Comparison of ENCODE assay signal across 25 cellular contexts in genomic region chr17:7818026-7818425, GRCh38. TPM values are rescaled to one million over a fixed set of nuclear protein-coding genes. Genes with fewer than 3 reads are reported as not detected.
A peak's percentile ranks its signal among the peaks of the same experiment; 100 is the strongest.
DNase-seq lines count a peak whose midpoint lies in the region; ATAC-seq and TF ChIP-seq lines count a peak whose summit lies in the region.
"Had no signal": no experiment of that assay in that cellular context is flagged by ENCODE, and none has a peak within 500 bp of the region (broad histone marks: within the 10 kb centered on the region; RNA-seq: fewer than 3 reads in every experiment).

No MANE protein-coding gene starts in this region.

- TF ChIP-seq POLR2A in IMR-90 (IDR thresholded peaks at IDR 0.05; ENCODE audit: low read depth, low read length), result no peak

- H3K4me2 ChIP-seq in IMR-90 (ENCODE audit: low read depth, low read length) (no peak overlapping the region), neural progenitor cell (no peak overlapping the region)
- H3K4me2 ChIP-seq: A549; BLaER1 treated with 17β-estradiol and CSF1 and Interleukin-3, amounts not matched to agents 10 nM and 100 nM; GM23338 had no signal

- H3K9ac ChIP-seq in IMR-90 (ENCODE audit: low read depth, low read length), result no peak overlapping the region
- no peak overlapping the region for H3K9ac ChIP-seq in endodermal cell (ENCODE audit: extremely low read depth, low read length, poor library complexity, severe bottlenecking)
- no peak overlapping the region for H3K9ac ChIP-seq in neural progenitor cell
- H3K9ac ChIP-seq: BLaER1 treated with 17β-estradiol and CSF1 and Interleukin-3, amounts not matched to agents 10 nM and 100 nM had no signal

- H3K27me3 ChIP-seq in H7 (ENCODE audit: control insufficient read depth, insufficient read depth, low read length), result no peaks in the 10 kb centered on the region
- H3K27me3 ChIP-seq in IMR-90 (ENCODE audit: control insufficient read depth, insufficient read depth, low read length), result peaks cover 49% of the 10 kb centered on the region
- H3K27me3 ChIP-seq in endodermal cell (ENCODE audit: control insufficient read depth, insufficient read depth, low read length, poor library complexity, severe bottlenecking), result peaks cover 11% of the 10 kb centered on the region
- H3K27me3 ChIP-seq in neural progenitor cell, result peaks cover 3% of the 10 kb centered on the region
- H3K27me3 ChIP-seq: BE2C; BLaER1 treated with 17β-estradiol and CSF1 and Interleukin-3, amounts not matched to agents 10 nM and 100 nM had no signal

- H3K4me3 ChIP-seq in H7 (ENCODE audit: insufficient read depth, low read depth, low read length), result no peak overlapping the region
- H3K4me3 ChIP-seq in IMR-90 (ENCODE audit: insufficient read depth, low read depth, low read length), result no peak overlapping the region
- no peak overlapping the region for H3K4me3 ChIP-seq in endodermal cell (ENCODE audit: low read length)
- H3K4me3 ChIP-seq in neural progenitor cell, result no peak overlapping the region
- H3K4me3 ChIP-seq: A549; BLaER1 treated with 17β-estradiol and CSF1 and Interleukin-3, amounts not matched to agents 10 nM and 100 nM; GM23338; HAP-1 had no signal

- in situ Hi-C loops in IMR-90 (cut with MboI; ENCODE audit: low sequenced_read_pairs), result no loop called here

- H3K27ac Mint-ChIP-seq in endodermal cell (no peak overlapping the region), neural progenitor cell (peak overlapping the region; percentile 42)
- H3K27ac Mint-ChIP-seq: CD14-positive monocyte; CD4-positive, alpha-beta T cell; CD8-positive, alpha-beta memory T cell; GM23338; HFFc6 had no signal

- H2AK5ac ChIP-seq in IMR-90 (ENCODE audit: low read depth, low read length), result no peak overlapping the region

- H2BK120ac ChIP-seq in IMR-90 (ENCODE audit: low read depth, low read length), result no peak overlapping the region

- H3K9me3 Mint-ChIP-seq in endodermal cell, result no peaks in the 10 kb centered on the region
- H3K9me3 Mint-ChIP-seq in neural progenitor cell, result no peaks in the 10 kb centered on the region
- H3K9me3 Mint-ChIP-seq: CD14-positive monocyte; CD4-positive, alpha-beta T cell; CD8-positive, alpha-beta memory T cell; GM23338; HFFc6 had no signal

- no peak overlapping the region for H3K4ac ChIP-seq in IMR-90 (ENCODE audit: low read depth, low read length)

- ATAC-seq in IMR-90 (ENCODE audit: low read depth), result no peak
- no peak for ATAC-seq in GM21360 (IDR thresholded peaks at IDR 0.05; ENCODE audit: unreplicated experiment)
- ATAC-seq in GM18502 (IDR thresholded peaks at IDR 0.05; ENCODE audit: poor library complexity, unreplicated experiment), result no peak
- ATAC-seq: A549, GM23338 had no signal

- H3F3A ChIP-seq in neural progenitor cell (ENCODE audit: low read depth), result no peaks in the 10 kb centered on the region

- H3K36me3 ChIP-seq in H7 (replicated peaks; ENCODE audit: control insufficient read depth, insufficient read depth, low read length) (no peaks in the 10 kb centered on the region), IMR-90 (ENCODE audit: control insufficient read depth, insufficient read depth, low read length) (no peaks in the 10 kb centered on the region), endodermal cell (ENCODE audit: control insufficient read depth, insufficient read depth, low read length) (no peaks in the 10 kb centered on the region), neural progenitor cell (no peaks in the 10 kb centered on the region)
- H3K36me3 ChIP-seq: BE2C; BLaER1 treated with 17β-estradiol and CSF1 and Interleukin-3, amounts not matched to agents 10 nM and 100 nM; HAP-1 had no signal

- DNase-seq in H7 (peak; percentile 25), IMR-90 (no peak), endodermal cell (peak; percentile 42), neural progenitor cell (ENCODE audit: low spot score) (no peak), cortex of kidney (lab: John Stamatoyannopoulos, UW) (no peak)
- DNase-seq in effector CD8-positive, alpha-beta T cell (lab: John Stamatoyannopoulos, UW), result no peak
- DNase-seq: 8988T; ACHN; AML-193; BE2C; CD4-positive, alpha-beta T cell; CD8-positive, alpha-beta memory T cell; DMS53; DMS79 treated with DMSO at 0.1 percent for 48 hours; GF-D8; HFFc6 had no signal

- no peaks in the 10 kb centered on the region for H3K9me1 ChIP-seq in IMR-90 (ENCODE audit: insufficient read depth, low read length)

- no CpG with 5 or more reads among the region's 10 CpGs for WGBS in IMR-90 (ENCODE audit: extremely low coverage in 2 of 2, insufficient read length in 1 of 2), 2 experiments
- WGBS in endodermal cell (ENCODE audit: insufficient coverage in 1 of 2, insufficient read length in 1 of 2), 2 experiments, result 94 to 95% methylated on average over 2 to 10 of the region's 10 CpGs

- H3K27me3 Mint-ChIP-seq in endodermal cell (ENCODE audit: insufficient read depth) (peaks cover 29% of the 10 kb centered on the region), neural progenitor cell (ENCODE audit: insufficient read depth, low read depth) (peaks cover 13% of the 10 kb centered on the region)
- H3K27me3 Mint-ChIP-seq: CD4-positive, alpha-beta T cell had no signal

- H3K4me3 Mint-ChIP-seq in endodermal cell (no peak overlapping the region), neural progenitor cell (no peak overlapping the region)
- H3K4me3 Mint-ChIP-seq: CD14-positive monocyte; CD4-positive, alpha-beta T cell; CD8-positive, alpha-beta memory T cell; GM23338; HFFc6 had no signal

- H3K23ac ChIP-seq in IMR-90 (ENCODE audit: low read depth, low read length), result no peak overlapping the region

- H3K27ac ChIP-seq in IMR-90 (ENCODE audit: insufficient read depth, low read length) (no peak overlapping the region), endodermal cell (ENCODE audit: low read depth, low read length) (no peak overlapping the region), neural progenitor cell (no peak overlapping the region)
- H3K27ac ChIP-seq: A549; BLaER1 treated with 17β-estradiol and CSF1 and Interleukin-3, amounts not matched to agents 10 nM and 100 nM had no signal

- CTCF ChIA-PET in IMR-90 (lab: Yijun Ruan, JAX), result interaction anchor here (1.8 kb wide), 1 partner anchor 75 kb away, joined by 5 read pairs; no protein-coding TSS in a partner anchor

- dilution Hi-C loops in IMR-90 (cut with HindIII; ENCODE audit: low sequenced_read_pairs, unreplicated experiment), result no loop called here

- no peak overlapping the region for H4K8ac ChIP-seq in IMR-90 (ENCODE audit: low read depth in 2 of 2, low read length in 2 of 2)

- no peak overlapping the region for H3K14ac ChIP-seq in IMR-90 (replicated peaks; ENCODE audit: low read depth, low read length)

- POLR2A ChIA-PET in IMR-90 (lab: Charles Lee; ENCODE audit: unreplicated experiment), result no interaction called here

- BruUV-seq in IMR-90 (replicated peaks; lab: Mats Ljungman, UMichigan), result no TSS peak

- H2BK5ac ChIP-seq in IMR-90 (ENCODE audit: low read depth, low read length, poor library complexity, severe bottlenecking), result no peak overlapping the region

- H2AFZ ChIP-seq in IMR-90 (replicated peaks; ENCODE audit: low read length, poor library complexity), result peak overlapping the region; percentile 32
- H2AFZ ChIP-seq in neural progenitor cell (replicated peaks), result no peak overlapping the region
- H2AFZ ChIP-seq: GM23338 had no signal

- no peak overlapping the region for H3K56ac ChIP-seq in IMR-90 (ENCODE audit: extremely low read depth, insufficient read depth, low read length)

- H3K9me3 ChIP-seq in IMR-90 (ENCODE audit: control insufficient read depth, insufficient read depth, low read length) (no peaks in the 10 kb centered on the region), endodermal cell (ENCODE audit: control insufficient read depth, low read length) (no peaks in the 10 kb centered on the region), neural progenitor cell (ENCODE audit: low read depth) (no peaks in the 10 kb centered on the region)
- H3K9me3 ChIP-seq: A549; BE2C; BLaER1 treated with 17β-estradiol and CSF1 and Interleukin-3, amounts not matched to agents 10 nM and 100 nM; HAP-1 had no signal

- H4K20me1 ChIP-seq in IMR-90 (ENCODE audit: insufficient read depth, low read length) (no peaks in the 10 kb centered on the region; the same call in none of the 2 replicates), neural progenitor cell (ENCODE audit: low read depth) (no peaks in the 10 kb centered on the region)
- H4K20me1 ChIP-seq: BLaER1 treated with 17β-estradiol and CSF1 and Interleukin-3, amounts not matched to agents 10 nM and 100 nM had no signal

- H3K79me2 ChIP-seq in neural progenitor cell (ENCODE audit: low read depth), result no peaks in the 10 kb centered on the region

- H2BK20ac ChIP-seq in IMR-90 (ENCODE audit: low read depth, low read length), result no peak overlapping the region

- TF ChIP-seq RAD21 in IMR-90 (IDR thresholded peaks at IDR 0.05; ENCODE audit: low read length), result no peak

- H3K4me1 ChIP-seq in IMR-90 (ENCODE audit: control insufficient read depth, insufficient read depth, low read length) (no peaks in the 10 kb centered on the region), endodermal cell (ENCODE audit: control insufficient read depth, insufficient read depth, low read length) (peaks cover 14% of the 10 kb centered on the region), neural progenitor cell (no peaks in the 10 kb centered on the region)
- H3K4me1 ChIP-seq: A549; BE2C; BLaER1 treated with 17β-estradiol and CSF1 and Interleukin-3, amounts not matched to agents 10 nM and 100 nM; HAP-1 had no signal

- H2BK15ac ChIP-seq in IMR-90 (ENCODE audit: low read depth, low read length), result no peak overlapping the region

- H3K4me1 Mint-ChIP-seq in endodermal cell (peaks cover 14% of the 10 kb centered on the region), neural progenitor cell (no peaks in the 10 kb centered on the region)
- H3K4me1 Mint-ChIP-seq: CD14-positive monocyte; CD8-positive, alpha-beta memory T cell; GM23338 had no signal

- H4K5ac ChIP-seq in IMR-90 (ENCODE audit: low read depth, low read length), result no peak overlapping the region

- H4K91ac ChIP-seq in IMR-90 (ENCODE audit: insufficient read depth, low read depth, low read length), result no peak overlapping the region

- H2AK9ac ChIP-seq in IMR-90 (replicated peaks; ENCODE audit: low read depth, low read length, poor library complexity), result no peak overlapping the region

- no peak overlapping the region for H3K18ac ChIP-seq in IMR-90 (ENCODE audit: low read depth, low read length)

- no peaks in the 10 kb centered on the region for H3K36me3 Mint-ChIP-seq in endodermal cell (ENCODE audit: low read depth)
- no peaks in the 10 kb centered on the region for H3K36me3 Mint-ChIP-seq in neural progenitor cell
- H3K36me3 Mint-ChIP-seq: CD14-positive monocyte; CD8-positive, alpha-beta memory T cell had no signal

- intact Hi-C loops in IMR-90 (cut with micrococcal nuclease), result no loop called here

- TF ChIP-seq CTCF in IMR-90 (conservative IDR thresholded peaks at IDR 0.05; ENCODE audit: low read depth, low read length) (no peak), endodermal cell (conservative IDR thresholded peaks at IDR 0.05) (no peak), neural progenitor cell (IDR thresholded peaks at IDR 0.05) (no peak)

- H3K79me1 ChIP-seq in IMR-90 (ENCODE audit: low read depth in 1 of 2, low read length in 2 of 2), result no peaks in the 10 kb centered on the region

RNA-seq across cellular contexts. Expression of gene KDM6B, which starts 16.0 kb away (rescaled TPM):
- total RNA-seq in H7 (2014; rRNA removed; shearing (Covaris generic)), result 1.1 and 1.6 TPM in 2 replicates
- total RNA-seq in IMR-90 (2012; rRNA removed) (0.72 and 1.1 TPM in 2 replicates), endodermal cell (10 to 100 TPM; 53.3 to 60.3 TPM), neural progenitor cell (ENCODE audit: low replicate concordance) (6.8 and 12.3 TPM in 2 replicates)
- 3.5 and 4.5 TPM in 2 replicates for polyA plus RNA-seq in IMR-90 (2012; rRNA removed)
- polyA plus RNA-seq in IMR-90 (2012; cell fraction: cytosol; rRNA removed), result 2.7 and 3.6 TPM in 2 replicates
- 18.3 and 20.0 TPM in 2 replicates for polyA plus RNA-seq in IMR-90 (2012; cell fraction: nucleus; rRNA removed; ENCODE audit: low replicate concordance)
- 44.5 TPM for polyA plus RNA-seq in endodermal cell (2013, experiment 1 of 2)
- polyA plus RNA-seq in endodermal cell (2013, experiment 2 of 2), result 40.5 TPM

RNA-seq across cellular contexts. Expression of gene TMEM88, which starts 36.8 kb away (rescaled TPM):
- total RNA-seq in H7 (2014; rRNA removed; shearing (Covaris generic)), result 7.2 and 27.0 TPM in 2 replicates
- total RNA-seq in IMR-90 (2012; rRNA removed) (not detected in 2 replicates), endodermal cell (10 to 100 TPM; 16.8 to 26.8 TPM), neural progenitor cell (ENCODE audit: low replicate concordance) (13.8 and 53.7 TPM in 2 replicates)
- 1.9 and 2.1 TPM in 2 replicates for polyA plus RNA-seq in IMR-90 (2012; rRNA removed)
- polyA plus RNA-seq in IMR-90 (2012; cell fraction: cytosol; rRNA removed), result 0.63 and 0.79 TPM in 2 replicates
- polyA plus RNA-seq in IMR-90 (2012; cell fraction: nucleus; rRNA removed; ENCODE audit: low replicate concordance), result 16.9 and 24.1 TPM in 2 replicates
- 24.6 TPM for polyA plus RNA-seq in endodermal cell (2013, experiment 1 of 2)
- polyA plus RNA-seq in endodermal cell (2013, experiment 2 of 2), result 22.9 TPM
- total RNA-seq: G401, H4 had no signal
- polyA plus RNA-seq: CD14-positive monocyte; CD8-positive, alpha-beta memory T cell had no signal

RNA-seq across cellular contexts. Expression of gene NAA38, which starts 39.3 kb away (rescaled TPM):
- total RNA-seq in H7 (2014; rRNA removed; shearing (Covaris generic)), result 59.0 and 81.9 TPM in 2 replicates
- total RNA-seq in IMR-90 (2012; rRNA removed) (40.7 and 62.2 TPM in 2 replicates), endodermal cell (10 to 100 TPM; 38.9 to 44.8 TPM), neural progenitor cell (ENCODE audit: low replicate concordance) (8.6 and 27.4 TPM in 2 replicates)
- polyA plus RNA-seq in IMR-90 (2012; rRNA removed), result 76.8 and 122 TPM in 2 replicates
- polyA plus RNA-seq in IMR-90 (2012; cell fraction: cytosol; rRNA removed), result 125 and 183 TPM in 2 replicates
- polyA plus RNA-seq in IMR-90 (2012; cell fraction: nucleus; rRNA removed; ENCODE audit: low replicate concordance), result 34.7 and 54.0 TPM in 2 replicates
- polyA plus RNA-seq in endodermal cell (2013, experiment 1 of 2), result 65.6 TPM
- polyA plus RNA-seq in endodermal cell (2013, experiment 2 of 2), result 58.9 TPM

RNA-seq across cellular contexts. Expression of gene CYB5D1, which starts 39.8 kb away (rescaled TPM):
- total RNA-seq in H7 (2014; rRNA removed; shearing (Covaris generic)), result 10.2 and 10.3 TPM in 2 replicates
- total RNA-seq in IMR-90 (2012; rRNA removed) (10.8 and 11.1 TPM in 2 replicates), endodermal cell (10 to 100 TPM; 10.6 to 12.9 TPM), neural progenitor cell (ENCODE audit: low replicate concordance) (11.5 and 12.9 TPM in 2 replicates)
- polyA plus RNA-seq in IMR-90 (2012; rRNA removed), result 7.0 and 8.8 TPM in 2 replicates
- polyA plus RNA-seq in IMR-90 (2012; cell fraction: cytosol; rRNA removed), result 3.4 and 4.3 TPM in 2 replicates
- polyA plus RNA-seq in IMR-90 (2012; cell fraction: nucleus; rRNA removed; ENCODE audit: low replicate concordance), result 9.7 and 19.2 TPM in 2 replicates
- polyA plus RNA-seq in endodermal cell (2013, experiment 1 of 2), result 10.5 TPM
- 8.3 TPM for polyA plus RNA-seq in endodermal cell (2013, experiment 2 of 2)

Comparison
In these comparisons a context has a peak if more than half of its experiments do, and no peak if none do; other contexts are left out.
1. DNase-seq: peak in H7 (single experiment) and endodermal cell (single experiment); none in IMR-90 (single experiment), neural progenitor cell (single experiment), cortex of kidney (single experiment) and effector CD8-positive, alpha-beta T cell (single experiment).